17 cellular contexts compared by ENCODE assay signal in genomic region chr7:144827581-144828139, GRCh38. TPM values are rescaled to one million over a fixed set of nuclear protein-coding genes. Genes with fewer than 3 reads are reported as not detected.
DNase-seq lines count a peak whose midpoint lies in the region; ATAC-seq and TF ChIP-seq lines count a peak whose summit lies in the region.
"Had no signal": no experiment of that assay in that cellular context is flagged by ENCODE, and none has a peak within 500 bp of the region (broad histone marks: within the 10 kb centered on the region; RNA-seq: fewer than 3 reads in every experiment).

No MANE protein-coding gene starts in this region.

- H3K36me3 ChIP-seq in OCI-LY3 (replicated peaks; ENCODE audit: low read depth, low read length), result no peaks in the 10 kb centered on the region
- no peaks in the 10 kb centered on the region for H3K36me3 ChIP-seq in fibroblast of lung (ENCODE audit: control insufficient read depth, insufficient read depth, low read length)
- H3K36me3 ChIP-seq in PC-3 (ENCODE audit: low read depth, low read length), result no peaks in the 10 kb centered on the region
- H3K36me3 ChIP-seq in Peyer's patch, result no peaks in the 10 kb centered on the region
- H3K36me3 ChIP-seq: breast epithelium, neutrophil had no signal

- H3K4me1 ChIP-seq in OCI-LY3 (ENCODE audit: low read length) (peaks cover 37% of the 10 kb centered on the region), fibroblast of lung (ENCODE audit: control insufficient read depth, extremely low read depth, insufficient read depth, low read length) (peaks cover 5% of the 10 kb centered on the region), PC-3 (ENCODE audit: insufficient read depth, low read length) (peaks cover 14% of the 10 kb centered on the region), Peyer's patch (no peaks in the 10 kb centered on the region)
- H3K4me1 ChIP-seq: breast epithelium had no signal

- POLR2A ChIA-PET in PC-3 (lab: Charles Lee; ENCODE audit: unreplicated experiment), result no interaction called here

- TF ChIP-seq POLR2A in Peyer's patch (IDR thresholded peaks at IDR 0.05), result no peak

- CTCF ChIA-PET in PC-3 (lab: Charles Lee), result no interaction called here

- H3K9me2 ChIP-seq in PC-3 (replicated peaks; ENCODE audit: low read length), result no peaks in the 10 kb centered on the region

- H3K4me2 ChIP-seq in OCI-LY3 (ENCODE audit: low read length) (peak overlapping the region; percentile 45; the same call in 1 of the 2 replicates), fibroblast of lung (ENCODE audit: extremely low read depth, insufficient read depth, low read length) (no peak overlapping the region), PC-3 (ENCODE audit: low read length) (no peak overlapping the region)

- H4K20me1 ChIP-seq in OCI-LY3 (ENCODE audit: insufficient read depth, low read length) (no peaks in the 10 kb centered on the region), fibroblast of lung (ENCODE audit: control insufficient read depth, extremely low read depth, insufficient read depth, low read length) (no peaks in the 10 kb centered on the region), PC-3 (ENCODE audit: low read length) (no peaks in the 10 kb centered on the region)

- DNase-seq in Caki2 (ENCODE audit: low read depth), result peak; percentile 88
- DNase-seq in fibroblast of lung (ENCODE audit: low read depth in 2 of 2), result peak; percentile 73 to 89
- DNase-seq in non-pigmented ciliary epithelial cell (ENCODE audit: low read depth), result peak; percentile 67
- no peak for DNase-seq in PC-3
- no peak for DNase-seq in SIG-M5 (lab: John Stamatoyannopoulos, UW)
- no peak for DNase-seq in Peyer's patch
- DNase-seq in activated CD8-positive, alpha-beta memory T cell treated with anti-CD3 and anti-CD28 coated beads for 24 hours, result no peak
- DNase-seq: activated T-cell treated with anti-CD3 and anti-CD28 coated beads for 4 hours; CD4-positive, alpha-beta T cell; NCI-H1092; NCI-H446; SHP77 treated with DMSO at 0.1 percent for 48 hours; stimulated activated CD4-positive, alpha-beta T cell treated with anti-CD3 and anti-CD28 coated beads, Interleukin-2, amount 100 ng/mL, for 24 hours; stimulated activated naive CD4-positive, alpha-beta T cell treated with Interleukin-2 at 50 U/mL for 16 hours had no signal

- no peaks in the 10 kb centered on the region for H3F3A ChIP-seq in PC-3 (ENCODE audit: low read length, unreplicated experiment)

- H3K79me2 ChIP-seq in OCI-LY3 (ENCODE audit: low read length) (no peaks in the 10 kb centered on the region), fibroblast of lung (ENCODE audit: control insufficient read depth, insufficient read depth, low read length) (no peaks in the 10 kb centered on the region), PC-3 (ENCODE audit: low read length) (no peaks in the 10 kb centered on the region)

- H3K4me3 ChIP-seq in OCI-LY3 (ENCODE audit: low read length) (no peak overlapping the region), fibroblast of lung (replicated peaks in 1 of 4; ENCODE audit: control extremely low read depth in 1 of 4, insufficient read depth in 1 of 4, low read depth in 3 of 4, low read length in 4 of 4) (no peak overlapping the region), PC-3 (ENCODE audit: low read length) (no peak overlapping the region), Peyer's patch (no peak overlapping the region)
- H3K4me3 ChIP-seq: breast epithelium had no signal

- H3K27me3 ChIP-seq in OCI-LY3 (ENCODE audit: low read depth, low read length) (no peaks in the 10 kb centered on the region), fibroblast of lung (ENCODE audit: control insufficient read depth, insufficient read depth, low read length) (no peaks in the 10 kb centered on the region), PC-3 (ENCODE audit: low read length) (no peaks in the 10 kb centered on the region), Peyer's patch (no peaks in the 10 kb centered on the region)
- H3K27me3 ChIP-seq: breast epithelium, neutrophil had no signal

- H2AFZ ChIP-seq in OCI-LY3 (ENCODE audit: low read depth, low read length) (no peak overlapping the region), fibroblast of lung (ENCODE audit: low read length) (peak overlapping the region; percentile 3), PC-3 (ENCODE audit: low read length) (no peak overlapping the region)

- intact Hi-C loops in PC-3 (cut with micrococcal nuclease), result no loop called here

- no TSS peak for BruUV-seq in PC-3 (replicated peaks; lab: Mats Ljungman, UMichigan)

- ATAC-seq in PC-3, result no peak

- H3K9me3 ChIP-seq in OCI-LY3 (ENCODE audit: insufficient read depth, low read length) (no peaks in the 10 kb centered on the region), fibroblast of lung (ENCODE audit: control insufficient read depth, insufficient read depth, low read depth, low read length) (no peaks in the 10 kb centered on the region), PC-3 (ENCODE audit: low read length) (no peaks in the 10 kb centered on the region), Peyer's patch (no peaks in the 10 kb centered on the region)
- H3K9me3 ChIP-seq: breast epithelium, neutrophil had no signal

- H3K27ac ChIP-seq in OCI-LY3 (ENCODE audit: low read length), result no peak overlapping the region
- H3K27ac ChIP-seq in fibroblast of lung (ENCODE audit: insufficient read depth, low read length), result no peak overlapping the region
- H3K27ac ChIP-seq in PC-3 (ENCODE audit: low read length), result no peak overlapping the region
- H3K27ac ChIP-seq in Peyer's patch, result no peak overlapping the region
- H3K27ac ChIP-seq: breast epithelium, neutrophil had no signal

- H3K9ac ChIP-seq in OCI-LY3 (ENCODE audit: low read length) (no peak overlapping the region), fibroblast of lung (ENCODE audit: insufficient read depth, low read length) (no peak overlapping the region), PC-3 (ENCODE audit: low read length) (no peak overlapping the region)

- in situ Hi-C loops in Caki2 (cut with HindIII; ENCODE audit: low pct_unique_long_range_greater_than_20kb, low sequenced_read_pairs), result no loop called here

- TF ChIP-seq CTCF in OCI-LY3 (IDR thresholded peaks at IDR 0.05; ENCODE audit: low read depth, low read length), result no peak
- no peak for TF ChIP-seq CTCF in fibroblast of lung (conservative IDR thresholded peaks at IDR 0.05 in 1 of 2, IDR thresholded peaks at IDR 0.05 in 1 of 2; ENCODE audit: low read depth in 1 of 2, low read length in 2 of 2)
- no peak for TF ChIP-seq CTCF in PC-3 (conservative IDR thresholded peaks at IDR 0.05; ENCODE audit: low read depth, low read length)
- TF ChIP-seq CTCF in Peyer's patch (IDR thresholded peaks at IDR 0.05), result no peak

RNA-seq across cellular contexts. Expression of gene TPK1, which starts 8.2 kb away (rescaled TPM):
- 31.0 and 37.9 TPM in 2 replicates for total RNA-seq in Caki2 (2014; rRNA removed; shearing (Covaris generic); ENCODE audit: low replicate concordance)
- total RNA-seq in fibroblast of lung, result 3.9 and 4.1 TPM in 2 replicates
- polyA plus RNA-seq in fibroblast of lung, result 2.4 and 4.6 TPM in 2 replicates
- polyA plus RNA-seq in fibroblast of lung (2012), result 1.1 and 4.7 TPM in 2 replicates
- polyA minus RNA-seq in fibroblast of lung (ENCODE audit: low replicate concordance), result 14.0 and 25.5 TPM in 2 replicates
- total RNA-seq in PC-3 (2014; rRNA removed), result 1.3 and 4.5 TPM in 2 replicates
- total RNA-seq in Peyer's patch, result 10 to 100 TPM in 3 of 4 donors, 1 to 10 TPM in 1; 2.5 to 22.7 (median 18.7) TPM

Comparison
In these comparisons a context has a peak if more than half of its experiments do, and no peak if none do; other contexts are left out.
1. DNase-seq: peak in Caki2 (single experiment), fibroblast of lung (2 of 2) and non-pigmented ciliary epithelial cell (single experiment); none in PC-3 (single experiment), SIG-M5 (single experiment), Peyer's patch (0 of 3) and activated CD8-positive, alpha-beta memory T cell treated with anti-CD3 and anti-CD28 coated beads for 24 hours (single experiment).